Comparison of ENCODE assay signal across 1 cellular context in the genomic region with DNA sequence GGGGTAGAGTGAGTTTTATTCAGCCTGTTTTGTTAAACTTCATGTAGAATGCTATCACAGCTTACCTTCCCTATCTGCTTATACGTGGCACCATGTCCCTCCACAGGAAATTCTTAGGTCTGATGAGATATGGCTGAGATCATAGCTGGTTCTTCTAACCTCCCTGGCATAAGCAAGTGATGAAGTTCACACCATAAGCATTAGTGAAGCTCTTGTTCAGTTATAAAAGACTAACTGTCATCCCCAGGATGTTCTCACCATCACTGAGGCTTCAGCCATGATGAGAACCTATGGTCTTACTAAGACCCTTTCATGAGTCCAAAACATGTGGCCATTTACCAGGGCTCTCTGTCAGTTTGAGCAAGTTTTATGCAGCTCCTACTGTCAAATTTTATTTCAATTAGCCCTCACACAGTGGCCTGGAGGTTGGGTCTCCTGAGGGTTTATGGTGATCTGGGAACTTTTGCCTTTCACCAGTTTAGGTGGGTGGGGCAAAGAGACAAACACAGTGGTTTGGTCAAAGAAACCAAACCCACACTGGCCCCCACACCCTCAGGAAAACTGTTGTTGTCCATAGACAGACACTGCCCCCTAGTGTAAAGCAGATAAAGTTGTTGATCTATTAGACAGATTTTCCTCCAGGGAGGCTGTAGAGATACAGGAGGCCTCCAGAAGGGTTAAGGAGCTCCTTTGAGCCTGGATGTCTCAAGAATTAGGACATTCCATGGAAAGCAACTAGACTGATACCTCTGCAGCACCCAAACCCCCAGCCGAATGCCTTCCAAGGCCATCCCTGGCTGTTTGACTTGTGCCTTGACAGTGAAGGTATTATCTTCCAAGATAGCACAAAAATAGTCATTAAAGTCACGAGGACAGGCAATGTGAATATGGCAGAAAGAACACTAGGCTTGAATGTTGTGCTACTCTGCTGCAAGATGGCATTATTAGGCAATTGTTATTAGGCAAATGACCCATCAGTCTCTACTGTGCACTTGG.
TF ChIP-seq lines count a peak whose summit lies in the region.

No MANE protein-coding gene starts in this region.

TF ChIP-seq in HCT116, 20 proteins besides CTCF, POLR2A, EP300 and RAD21 (continued from another document):
- TF ChIP-seq, protein P1, sequence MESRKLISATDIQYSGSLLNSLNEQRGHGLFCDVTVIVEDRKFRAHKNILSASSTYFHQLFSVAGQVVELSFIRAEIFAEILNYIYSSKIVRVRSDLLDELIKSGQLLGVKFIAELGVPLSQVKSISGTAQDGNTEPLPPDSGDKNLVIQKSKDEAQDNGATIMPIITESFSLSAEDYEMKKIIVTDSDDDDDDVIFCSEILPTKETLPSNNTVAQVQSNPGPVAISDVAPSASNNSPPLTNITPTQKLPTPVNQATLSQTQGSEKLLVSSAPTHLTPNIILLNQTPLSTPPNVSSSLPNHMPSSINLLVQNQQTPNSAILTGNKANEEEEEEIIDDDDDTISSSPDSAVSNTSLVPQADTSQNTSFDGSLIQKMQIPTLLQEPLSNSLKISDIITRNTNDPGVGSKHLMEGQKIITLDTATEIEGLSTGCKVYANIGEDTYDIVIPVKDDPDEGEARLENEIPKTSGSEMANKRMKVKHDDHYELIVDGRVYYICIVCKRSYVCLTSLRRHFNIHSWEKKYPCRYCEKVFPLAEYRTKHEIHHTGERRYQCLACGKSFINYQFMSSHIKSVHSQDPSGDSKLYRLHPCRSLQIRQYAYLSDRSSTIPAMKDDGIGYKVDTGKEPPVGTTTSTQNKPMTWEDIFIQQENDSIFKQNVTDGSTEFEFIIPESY (IDR thresholded peaks at IDR 0.05; ENCODE audit: extremely low read depth, insufficient replicate concordance, low read length), result no peak
- TF ChIP-seq CEBPB (IDR thresholded peaks at IDR 0.05; ENCODE audit: low read depth) (no peak), SP1 (IDR thresholded peaks at IDR 0.05; ENCODE audit: low read depth) (no peak)
